24 cellular contexts compared by ENCODE assay signal in genomic region chr21:34700605-34701004, GRCh38. TPM values are rescaled to one million over a fixed set of nuclear protein-coding genes. Genes with fewer than 3 reads are reported as not detected.
"Had no signal": no experiment of that assay in that cellular context is flagged by ENCODE, and none has a peak within 500 bp of the region (broad histone marks: within the 10 kb centered on the region; RNA-seq: fewer than 3 reads in every experiment).

No MANE protein-coding gene starts in this region.

- H3K4me3 ChIP-seq: esophagus muscularis mucosa, gastrocnemius medialis, heart right ventricle, spleen, thoracic aorta, upper lobe of left lung, vagina had no signal

- DNase-seq: effector memory CD8-positive, alpha-beta T cell; gastrocnemius medialis; heart right ventricle; hypothalamus; left cardiac atrium; left ventricle myocardium superior; mesendoderm; naive thymus-derived CD4-positive, alpha-beta T cell; nephron progenitor cell; spleen; stimulated activated CD4-positive, alpha-beta T cell treated with anti-CD3 and anti-CD28 coated beads, Interleukin-15, amount 100 ng/mL, for 24 hours; stimulated activated CD4-positive, alpha-beta T cell treated with anti-CD3 and anti-CD28 coated beads, Interleukin-1b, Interleukin-23, amount 100 ng/mL, for 48 hours; stimulated activated CD4-positive, alpha-beta T cell treated with anti-CD3 and anti-CD28 coated beads, Interleukin-4, amount 100 ng/mL, for 24 hours; stimulated activated naive B cell treated with anti-CD40 and anti-IgM and Interleukin-4, amounts not matched to agents 10 μg/mL and 1 μg/mL and 100 μg/mL, for 72 hours; stimulated activated naive CD8-positive, alpha-beta T cell treated with anti-CD3 and anti-CD28 coated beads, Interleukin-15, amount 100 ng/mL, for 72 hours had no signal

- H3K27ac ChIP-seq: epithelial cell of prostate, esophagus muscularis mucosa, gastrocnemius medialis, heart right ventricle, spleen, thoracic aorta, upper lobe of left lung, vagina had no signal

- FAIRE-seq: islet of Langerhans had no signal

- ATAC-seq: effector memory CD8-positive, alpha-beta T cell; gastrocnemius medialis; heart right ventricle; left cardiac atrium; left ventricle myocardium superior; naive thymus-derived CD4-positive, alpha-beta T cell; sciatic nerve; stimulated activated naive B cell treated with anti-CD40 and anti-IgM and Interleukin-4, amounts not matched to agents 10 μg/mL and 1 μg/mL and 100 μg/mL, for 72 hours; stimulated activated naive CD8-positive, alpha-beta T cell treated with anti-CD3 and anti-CD28 coated beads, Interleukin-15, amount 100 ng/mL, for 72 hours had no signal

- H3K27me3 ChIP-seq: gastrocnemius medialis, upper lobe of left lung, vagina had no signal

- H3K36me3 ChIP-seq: esophagus muscularis mucosa, gastrocnemius medialis, heart right ventricle, spleen, thoracic aorta, upper lobe of left lung, vagina had no signal

- H3K4me1 ChIP-seq: esophagus muscularis mucosa, gastrocnemius medialis, heart right ventricle, spleen, upper lobe of left lung had no signal

- H3K9me3 ChIP-seq: esophagus muscularis mucosa, gastrocnemius medialis, heart right ventricle, spleen, thoracic aorta, upper lobe of left lung, vagina had no signal

RNA-seq across cellular contexts. Expression of gene CLIC6, which starts 31.8 kb away (rescaled TPM):
- total RNA-seq: lung microvascular endothelial cell, pulmonary artery endothelial cell had no signal
